In genomic region chrX:1468250-1468772, GRCh38 we compare ENCODE assay signal across 8 cellular contexts. TPM values are rescaled to one million over a fixed set of nuclear protein-coding genes. Genes with fewer than 3 reads are reported as not detected.
DNase-seq lines count a peak whose midpoint lies in the region; ATAC-seq, FAIRE-seq and TF ChIP-seq lines count a peak whose summit lies in the region.

No MANE protein-coding gene starts in this region.

- H3F3A ChIP-seq in SK-N-SH (replicated peaks; ENCODE audit: insufficient read depth) = peaks cover under 1% of the 10 kb centered on the region

- H3K4me1 ChIP-seq in SK-N-SH (ENCODE audit: control insufficient read depth in 1 of 2, insufficient read depth in 2 of 2, low read depth in 1 of 2, low read length in 1 of 2) = 0 out of 4 replicates have a peak, but pooled peaks cover 0 to 5% of the 10 kb centered on the region in 2 experiments
- no peaks in the 10 kb centered on the region for H3K4me1 ChIP-seq in mucosa of descending colon (ENCODE audit: low read depth)

- no peak overlapping the region for H3K27ac ChIP-seq in SK-N-SH (ENCODE audit: low read depth in 2 of 2, low read length in 1 of 2)

- ATAC-seq in GM18873 (IDR thresholded peaks at IDR 0.05; ENCODE audit: low FRiP score, unreplicated experiment) = peak; percentile 59
- peak; percentile 39 for ATAC-seq in HG03159 (IDR thresholded peaks at IDR 0.05; ENCODE audit: unreplicated experiment)
- ATAC-seq in mucosa of descending colon = peak; percentile 68
- no peak for ATAC-seq in HG03139 (IDR thresholded peaks at IDR 0.05; ENCODE audit: unreplicated experiment)

- 3% methylated on average over 20 of the region's 20 CpGs for WGBS in SK-N-SH (ENCODE audit: low lambda C conversion rate)

- peak in 1 of 2 experiments; percentile 52; a peak in 1 of 4 replicates for TF ChIP-seq EP300 in SK-N-SH (IDR thresholded peaks at IDR 0.05; ENCODE audit: borderline replicate concordance in 1 of 2, low read depth in 1 of 2, low read length in 1 of 2)

- POLR2A ChIA-PET in SK-N-SH (lab: Yijun Ruan, JAX) = no interaction called here

- CTCF ChIA-PET in SK-N-SH (lab: Yijun Ruan, JAX) = no interaction called here

- DNase-seq in 8988T (peak; percentile 93), SK-N-SH (no peak), mucosa of descending colon (peak in 2 of 3 donors; percentile 34 to 80), urothelium cell line (ENCODE audit: low spot score) (peak; percentile 70)
- peak; percentile 84 for DNase-seq in activated naive CD4-positive, alpha-beta T cell treated with Interleukin-2 at 50 U/mL for 16 hours

- H3K79me2 ChIP-seq in SK-N-SH (ENCODE audit: insufficient read depth) = no peaks in the 10 kb centered on the region

- 0 out of 2 replicates have a peak overlapping the region, but pooled peaks have one; percentile 41 for H2AFZ ChIP-seq in SK-N-SH (ENCODE audit: low read depth)

- no peak for TF ChIP-seq RAD21 in SK-N-SH (IDR thresholded peaks at IDR 0.05; ENCODE audit: low read length)

- no peak for FAIRE-seq in urothelium cell line (lab: Jason Lieb, UNC)

- intact Hi-C loops in mucosa of descending colon (cut with DNase I, micrococcal nuclease) = loop anchor here in 1 of 2 donors (10.0 kb wide), 1 partner anchor 106 kb away; no protein-coding TSS in a partner anchor

- H3K4me2 ChIP-seq in SK-N-SH = peak overlapping the region; percentile 65

- H3K9me3 ChIP-seq in SK-N-SH (no peaks in the 10 kb centered on the region), mucosa of descending colon (no peaks in the 10 kb centered on the region)

- no peaks in the 10 kb centered on the region for H3K9me2 ChIP-seq in SK-N-SH

- H3K27me3 ChIP-seq in SK-N-SH (ENCODE audit: insufficient read depth) = peaks cover 50% of the 10 kb centered on the region; the same call in 1 of the 2 replicates

- H3K9ac ChIP-seq in SK-N-SH = no peak overlapping the region

- H4K20me1 ChIP-seq in SK-N-SH (ENCODE audit: insufficient read depth) = no peaks in the 10 kb centered on the region

- H3K4me3 ChIP-seq in SK-N-SH (ENCODE audit: low read depth in 2 of 2, low read length in 1 of 2) (no peak overlapping the region; a peak in 1 of 4 replicates), mucosa of descending colon (no peak overlapping the region)

- H3K36me3 ChIP-seq in SK-N-SH (replicated peaks in 1 of 2; ENCODE audit: control insufficient read depth in 1 of 2, insufficient read depth in 2 of 2, low read length in 1 of 2) (no peaks in the 10 kb centered on the region), mucosa of descending colon (ENCODE audit: low read depth) (no peaks in the 10 kb centered on the region)

- TF ChIP-seq CTCF in SK-N-SH (IDR thresholded peaks at IDR 0.05) = no peak
- TF ChIP-seq CTCF in mucosa of descending colon (IDR thresholded peaks at IDR 0.05) = no peak

TF ChIP-seq in SK-N-SH, 30 proteins besides CTCF, POLR2A, EP300 and RAD21:
- TF ChIP-seq FOSL2 (IDR thresholded peaks at IDR 0.05; ENCODE audit: borderline replicate concordance, low read depth) = peak; percentile 57; the same call in 1 of the 2 replicates
- no peak for TF ChIP-seq SIN3A (IDR thresholded peaks at IDR 0.05; ENCODE audit: borderline replicate concordance, low read depth, low read length)
- peak; percentile 32; the same call in 1 of the 2 replicates for TF ChIP-seq TEAD4 (IDR thresholded peaks at IDR 0.05; ENCODE audit: borderline replicate concordance, insufficient read depth)
- TF ChIP-seq, protein P1, sequence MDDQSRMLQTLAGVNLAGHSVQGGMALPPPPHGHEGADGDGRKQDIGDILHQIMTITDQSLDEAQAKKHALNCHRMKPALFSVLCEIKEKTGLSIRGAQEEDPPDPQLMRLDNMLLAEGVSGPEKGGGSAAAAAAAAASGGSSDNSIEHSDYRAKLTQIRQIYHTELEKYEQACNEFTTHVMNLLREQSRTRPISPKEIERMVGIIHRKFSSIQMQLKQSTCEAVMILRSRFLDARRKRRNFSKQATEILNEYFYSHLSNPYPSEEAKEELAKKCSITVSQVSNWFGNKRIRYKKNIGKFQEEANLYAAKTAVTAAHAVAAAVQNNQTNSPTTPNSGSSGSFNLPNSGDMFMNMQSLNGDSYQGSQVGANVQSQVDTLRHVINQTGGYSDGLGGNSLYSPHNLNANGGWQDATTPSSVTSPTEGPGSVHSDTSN (IDR thresholded peaks at IDR 0.05) = peak; percentile 80
- TF ChIP-seq MAX (IDR thresholded peaks at IDR 0.05; ENCODE audit: low read depth) = peak; percentile 68
- peak; percentile 61; the same call in 1 of the 2 replicates for TF ChIP-seq NFIC (IDR thresholded peaks at IDR 0.05; ENCODE audit: borderline replicate concordance)
- peak; percentile 91 for TF ChIP-seq TCF12 (IDR thresholded peaks at IDR 0.05)
- no peak for TF ChIP-seq FOXM1 (IDR thresholded peaks at IDR 0.05; ENCODE audit: low read depth)
- peak; percentile 28 for TF ChIP-seq JUND (IDR thresholded peaks at IDR 0.05)
- TF ChIP-seq POLR2AphosphoS5 (IDR thresholded peaks at IDR 0.05; ENCODE audit: low read depth, low read length) = 0 out of 2 replicates have a peak, but pooled peaks have one; percentile 19
- no peak for TF ChIP-seq GATA2 (CRISPR knock-in tag; IDR thresholded peaks at IDR 0.05)
- no peak for TF ChIP-seq ELF1 (IDR thresholded peaks at IDR 0.05)

RNA-seq across cellular contexts. Expression of gene ASMTL, which starts 15.6 kb away (rescaled TPM):
- polyA plus RNA-seq in SK-N-SH (2012; rRNA removed) = 34.7 and 37.7 TPM in 2 replicates
- 18.0 and 22.9 TPM in 2 replicates for polyA plus RNA-seq in SK-N-SH (2012; cell fraction: cytosol; rRNA removed)
- 47.0 and 65.2 TPM in 2 replicates for polyA plus RNA-seq in SK-N-SH (2012; cell fraction: nucleus; rRNA removed)
- total RNA-seq in mucosa of descending colon = 10 to 100 TPM; 15.6 to 32.0 (median 18.8) TPM
